In the genomic region with DNA sequence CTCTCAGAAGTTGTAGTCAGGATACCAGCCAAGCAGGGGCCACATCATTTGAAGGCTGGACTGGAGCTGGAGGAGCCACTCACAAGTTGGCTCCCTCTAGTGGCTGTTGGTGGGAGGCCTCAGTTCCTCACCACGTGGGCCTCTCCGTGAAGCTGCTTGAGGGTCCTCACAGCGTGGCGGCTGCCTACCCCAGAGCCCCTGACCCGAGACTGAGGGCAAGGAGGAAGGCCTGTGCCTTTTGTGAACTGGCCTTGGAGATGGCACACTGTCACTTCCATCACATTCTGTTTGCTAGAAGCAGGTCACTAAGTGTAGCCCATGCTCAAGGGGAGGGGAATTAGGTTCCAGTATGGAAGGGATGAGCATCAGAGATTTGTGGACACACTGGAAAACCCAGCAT, we compare ENCODE assay signal across 8 cellular contexts. TPM values are rescaled to one million over a fixed set of nuclear protein-coding genes. Genes with fewer than 3 reads are reported as not detected.
A peak's percentile ranks its signal among the peaks of the same experiment; 100 is the strongest.
DNase-seq lines count a peak whose midpoint lies in the region; ATAC-seq and TF ChIP-seq lines count a peak whose summit lies in the region.

No MANE protein-coding gene starts in this region.

- H3K27me3 ChIP-seq in MM.1S (replicated peaks; ENCODE audit: insufficient read depth, low read length): peaks cover 78% of the 10 kb centered on the region

- no peaks in the 10 kb centered on the region for H3K27me3 Mint-ChIP-seq in T-helper 1 cell treated with Interleukin-12 subunit alpha and Interleukin-12 subunit beta and Interleukin-4 antibody, amounts not matched to agents 30 μg/mL and 1 μg/mL, for 36 hours (ENCODE audit: low read depth)

- no peaks in the 10 kb centered on the region for H3K9me3 ChIP-seq in MM.1S (replicated peaks; ENCODE audit: insufficient read depth, low read length)

- no peak overlapping the region for H3K9ac ChIP-seq in MM.1S (ENCODE audit: low read length)

- no peak overlapping the region for H3K4me3 Mint-ChIP-seq in T-helper 1 cell treated with Interleukin-12 subunit alpha and Interleukin-12 subunit beta and Interleukin-4 antibody, amounts not matched to agents 30 μg/mL and 1 μg/mL, for 36 hours

- peak; percentile 97 for TF ChIP-seq CTCF in MM.1S (IDR thresholded peaks at IDR 0.05; ENCODE audit: low read length)

- H3K4me3 ChIP-seq in MM.1S (ENCODE audit: low read length): no peak overlapping the region

- H3K4me1 Mint-ChIP-seq in T-helper 1 cell treated with Interleukin-12 subunit alpha and Interleukin-12 subunit beta and Interleukin-4 antibody, amounts not matched to agents 30 μg/mL and 1 μg/mL, for 36 hours (ENCODE audit: low read depth): peaks cover 5% of the 10 kb centered on the region

- DNase-seq in G401 (ENCODE audit: low spot score): peak; percentile 72
- peak; percentile 67 for DNase-seq in MM.1S
- peak; percentile 48 for DNase-seq in amniotic epithelial cell (ENCODE audit: low read depth)
- peak; percentile 75 for DNase-seq in iPS DF 4.7 (ENCODE audit: extremely low read depth, low spot score)
- DNase-seq in stimulated activated CD4-positive, alpha-beta T cell treated with anti-CD3 and anti-CD28 coated beads, Interleukin-1b, Interleukin-23, amount 100 ng/mL, for 48 hours: peak; percentile 61

- H3K4me1 ChIP-seq in MM.1S (ENCODE audit: low read length): no peaks in the 10 kb centered on the region

- H3K9me2 ChIP-seq in MM.1S (replicated peaks; ENCODE audit: insufficient read depth, low read length): no peaks in the 10 kb centered on the region

- H3K9me3 Mint-ChIP-seq in T-helper 1 cell treated with Interleukin-12 subunit alpha and Interleukin-12 subunit beta and Interleukin-4 antibody, amounts not matched to agents 30 μg/mL and 1 μg/mL, for 36 hours: no peaks in the 10 kb centered on the region

- H3K4me2 ChIP-seq in MM.1S (ENCODE audit: low read depth, low read length): no peak overlapping the region

- no peaks in the 10 kb centered on the region for H3K36me3 ChIP-seq in MM.1S (replicated peaks; ENCODE audit: insufficient read depth, low read length)

- H3K36me3 Mint-ChIP-seq in T-helper 1 cell treated with Interleukin-12 subunit alpha and Interleukin-12 subunit beta and Interleukin-4 antibody, amounts not matched to agents 30 μg/mL and 1 μg/mL, for 36 hours (ENCODE audit: low read depth): no peaks in the 10 kb centered on the region

- no peaks in the 10 kb centered on the region for H4K20me1 ChIP-seq in MM.1S (ENCODE audit: insufficient read depth, low read length)

- H3K79me2 ChIP-seq in MM.1S (ENCODE audit: low read length): no peaks in the 10 kb centered on the region

- peak overlapping the region; percentile 5 for H3K27ac Mint-ChIP-seq in T-helper 1 cell treated with Interleukin-12 subunit alpha and Interleukin-12 subunit beta and Interleukin-4 antibody, amounts not matched to agents 30 μg/mL and 1 μg/mL, for 36 hours

- H2AFZ ChIP-seq in MM.1S (ENCODE audit: low read length): no peak overlapping the region

- no peaks in the 10 kb centered on the region for H3F3A ChIP-seq in MM.1S (ENCODE audit: insufficient read depth, low read length)

- no peak overlapping the region for H3K27ac ChIP-seq in MM.1S (ENCODE audit: low read length)

- ATAC-seq in HG03520 (IDR thresholded peaks at IDR 0.05; ENCODE audit: unreplicated experiment): no peak
- no peak for ATAC-seq in HG02852 (IDR thresholded peaks at IDR 0.05; ENCODE audit: unreplicated experiment)

- in situ Hi-C loops in G401 (cut with HindIII; ENCODE audit: low sequenced_read_pairs): no loop called here

RNA-seq across cellular contexts. Expression of a gene that starts 14.6 kb away (rescaled TPM):
- 42.9 and 44.0 TPM in 2 replicates for total RNA-seq in G401 (2014; rRNA removed; shearing (Covaris generic))

RNA-seq across cellular contexts. Expression of a gene that starts 27.1 kb away (rescaled TPM):
- total RNA-seq in G401 (2014; rRNA removed; shearing (Covaris generic)): 2.8 and 3.7 TPM in 2 replicates

RNA-seq across cellular contexts. Expression of a gene that starts 46.5 kb away (rescaled TPM):
- 292 and 378 TPM in 2 replicates for total RNA-seq in G401 (2014; rRNA removed; shearing (Covaris generic))
